39 cellular contexts compared by ENCODE assay signal in genomic region chr4:59676389-59676788, GRCh38.
"Had no signal": no experiment of that assay in that cellular context is flagged by ENCODE, and none has a peak within 500 bp of the region (broad histone marks: within the 10 kb centered on the region; RNA-seq: fewer than 3 reads in every experiment).

No MANE protein-coding gene starts in this region.

- H3K27me3 ChIP-seq: adrenal gland, ascending aorta, cardiac muscle cell had no signal

- H3K9me3 ChIP-seq: ascending aorta had no signal

- H3K27ac ChIP-seq: adrenal gland, ascending aorta, cardiac muscle cell, VCaP had no signal

- H3K4me1 Mint-ChIP-seq: activated B cell treated with CpG ODN at 0.5 μM for 24 hours; activated CD4-positive, alpha-beta T cell treated with anti-CD3 and anti-CD28 coated beads, Interleukin-2, amount 10 ng/mL, durations not matched to agents 24 days and 14 days; activated naive CD8-positive, alpha-beta T cell treated with anti-CD3 and anti-CD28 coated beads for 36 hours; activated T-helper 17 cell treated with anti-CD3 and anti-CD28 coated beads, Interleukin-2, amount 50 U/mL, for 72 hours; brain; central memory CD8-positive, alpha-beta T cell had no signal

- H3K9me3 Mint-ChIP-seq: activated CD4-positive, alpha-beta T cell treated with anti-CD3 and anti-CD28 coated beads, Interleukin-2, amount 10 ng/mL, durations not matched to agents 24 days and 14 days; activated CD8-positive, alpha-beta T cell treated with anti-CD3 and anti-CD28 coated beads for 36 hours; brain had no signal

- ATAC-seq: activated CD8-positive, alpha-beta T cell treated with anti-CD3 and anti-CD28 coated beads for 36 hours; activated naive CD4-positive, alpha-beta T cell treated with anti-CD3 and anti-CD28 coated beads, Interleukin-2, amount 50 U/mL, for 72 hours; activated T-cell treated with anti-CD3 and anti-CD28 coated beads, Interleukin-2, amount 50 U/mL, for 4 hours; activated T-cell treated with anti-CD3 and anti-CD28 coated beads, Interleukin-2, amount 50 U/mL, for 72 hours; activated T-helper 17 cell treated with anti-CD3 and anti-CD28 coated beads, Interleukin-2, amount 50 U/mL, for 72 hours had no signal

- H3K27me3 Mint-ChIP-seq: activated B cell treated with CpG ODN at 0.5 μM for 24 hours; activated CD4-positive, alpha-beta memory T cell treated with anti-CD3 and anti-CD28 coated beads for 36 hours; activated CD4-positive, alpha-beta T cell treated with anti-CD3 and anti-CD28 coated beads, Interleukin-2, amount 10 ng/mL, durations not matched to agents 24 days and 14 days; activated CD8-positive, alpha-beta T cell treated with anti-CD3 and anti-CD28 coated beads for 36 hours; activated naive CD8-positive, alpha-beta T cell treated with anti-CD3 and anti-CD28 coated beads for 36 hours; activated T-helper 17 cell treated with anti-CD3 and anti-CD28 coated beads, Interleukin-2, amount 50 U/mL, for 72 hours; central memory CD8-positive, alpha-beta T cell had no signal

- H3K36me3 ChIP-seq: adrenal gland, ascending aorta, cardiac muscle cell had no signal

- H3K27ac Mint-ChIP-seq: activated B cell treated with CpG ODN at 0.5 μM for 24 hours; activated CD4-positive, alpha-beta memory T cell treated with anti-CD3 and anti-CD28 coated beads for 36 hours; activated CD4-positive, alpha-beta T cell treated with anti-CD3 and anti-CD28 coated beads, Interleukin-2, amount 10 ng/mL, durations not matched to agents 24 days and 14 days; activated CD8-positive, alpha-beta T cell treated with anti-CD3 and anti-CD28 coated beads for 36 hours; activated naive CD4-positive, alpha-beta T cell treated with anti-CD3 and anti-CD28 coated beads for 36 hours; activated naive CD4-positive, alpha-beta T cell treated with anti-CD3 and anti-CD28 coated beads, Interleukin-2, amount 50 U/mL, for 72 hours; activated naive CD8-positive, alpha-beta T cell treated with anti-CD3 and anti-CD28 coated beads for 36 hours; activated T-cell treated with anti-CD3 and anti-CD28 coated beads, Interleukin-2, amount 50 U/mL, for 72 hours; activated T-helper 1 cell treated with anti-CD3 and anti-CD28 coated beads, Interleukin-12 subunit alpha, Interleukin-12 subunit beta, Interleukin-2, Interleukin-4 antibody, amounts not matched to agents 30 ng/mL and 10 ng/mL and 1 ng/mL, durations not matched to agents 14 hours and 24 hours and 36 hours; activated T-helper 17 cell treated with anti-CD3 and anti-CD28 coated beads, Interleukin-2, amount 50 U/mL, for 72 hours; brain; T-helper 1 cell treated with Interleukin-12 subunit alpha and Interleukin-12 subunit beta and Interleukin-4 antibody, amounts not matched to agents 30 μg/mL and 1 μg/mL, for 36 hours; T-helper 2 cell treated with Interferon-gamma antibody and Interleukin-4, amounts not matched to agents 5 μg/mL and 100 μg/mL, for 36 hours had no signal

- H3K36me3 Mint-ChIP-seq: activated CD4-positive, alpha-beta memory T cell treated with anti-CD3 and anti-CD28 coated beads for 36 hours; activated naive CD4-positive, alpha-beta T cell treated with anti-CD3 and anti-CD28 coated beads, Interleukin-2, amount 50 U/mL, for 72 hours; activated naive CD8-positive, alpha-beta T cell treated with anti-CD3 and anti-CD28 coated beads for 36 hours; brain had no signal

- FAIRE-seq: bronchial epithelial cell, TTC549 had no signal

- H3K4me1 ChIP-seq: adrenal gland, ascending aorta had no signal

- H3K4me3 ChIP-seq: adrenal gland, ascending aorta, cardiac muscle cell had no signal

- DNase-seq: activated B cell treated with CpG ODN at 0.5 μM for 24 hours; activated CD4-positive, alpha-beta memory T cell treated with anti-CD3 and anti-CD28 coated beads for 36 hours; activated CD4-positive, alpha-beta T cell treated with anti-CD3 and anti-CD28 coated beads for 4 hours; activated CD4-positive, alpha-beta T cell treated with anti-CD3 and anti-CD28 coated beads, Interleukin-2, amount 10 ng/mL, durations not matched to agents 24 days and 14 days; activated CD4-positive, alpha-beta T cell treated with anti-CD3 and anti-CD28 coated beads, Interleukin-2, amount 50 U/mL, for 1 hour; activated CD4-positive, alpha-beta T cell treated with anti-CD3 and anti-CD28 coated beads, Interleukin-2, amount 50 U/mL, for 4 hours; activated CD4-positive, CD25-positive, alpha-beta regulatory T cell treated with anti-CD3 and anti-CD28 coated beads, Interleukin-2, amount 50 U/mL, for 72 hours; activated CD8-positive, alpha-beta memory T cell treated with anti-CD3 and anti-CD28 coated beads, Interleukin-2, amount 50 U/mL, for 4 hours; activated CD8-positive, alpha-beta T cell treated with anti-CD3 and anti-CD28 coated beads for 36 hours; activated effector memory CD4-positive, alpha-beta T cell treated with anti-CD3 and anti-CD28 coated beads, Interleukin-2, amount 50 U/mL, for 16 hours; activated gamma-delta T cell treated with Interleukin-2 at 50 U/mL for 16 hours; activated naive CD4-positive, alpha-beta T cell; activated naive CD4-positive, alpha-beta T cell treated with anti-CD3 and anti-CD28 coated beads for 36 hours; activated naive CD4-positive, alpha-beta T cell treated with anti-CD3 and anti-CD28 coated beads, Interleukin-2, amount 50 U/mL, for 16 hours; activated naive CD8-positive, alpha-beta T cell treated with anti-CD3 and anti-CD28 coated beads for 36 hours; activated T-cell treated with anti-CD3 and anti-CD28 coated beads for 4 hours; activated T-cell treated with anti-CD3 and anti-CD28 coated beads, Interleukin-2, amount 50 U/mL, for 1 hour; activated T-cell treated with anti-CD3 and anti-CD28 coated beads, Interleukin-2, amount 50 U/mL, for 4 hours; activated T-cell treated with anti-CD3 and anti-CD28 coated beads, Interleukin-2, amount 50 U/mL, for 72 hours; adrenal gland; amygdala; anterior cingulate cortex; caudate nucleus; cerebellar nuclear complex; T-helper 1 cell; T-helper 2 cell; T-helper 9 cell had no signal

- H3K4me3 Mint-ChIP-seq: activated B cell treated with CpG ODN at 0.5 μM for 24 hours; activated CD4-positive, alpha-beta memory T cell treated with anti-CD3 and anti-CD28 coated beads for 36 hours; activated CD4-positive, alpha-beta T cell treated with anti-CD3 and anti-CD28 coated beads, Interleukin-2, amount 10 ng/mL, durations not matched to agents 24 days and 14 days; activated CD8-positive, alpha-beta T cell treated with anti-CD3 and anti-CD28 coated beads for 36 hours; activated naive CD4-positive, alpha-beta T cell treated with anti-CD3 and anti-CD28 coated beads for 36 hours; activated naive CD8-positive, alpha-beta T cell treated with anti-CD3 and anti-CD28 coated beads for 36 hours; activated T-cell treated with anti-CD3 and anti-CD28 coated beads, Interleukin-2, amount 50 U/mL, for 4 hours; activated T-cell treated with anti-CD3 and anti-CD28 coated beads, Interleukin-2, amount 50 U/mL, for 72 hours; activated T-helper 1 cell treated with anti-CD3 and anti-CD28 coated beads, Interleukin-12 subunit alpha, Interleukin-12 subunit beta, Interleukin-2, Interleukin-4 antibody, amounts not matched to agents 30 ng/mL and 10 ng/mL and 1 ng/mL, durations not matched to agents 14 hours and 24 hours and 36 hours; activated T-helper 17 cell treated with anti-CD3 and anti-CD28 coated beads, Interleukin-2, amount 50 U/mL, for 72 hours; brain; central memory CD8-positive, alpha-beta T cell; T-helper 1 cell treated with Interleukin-12 subunit alpha and Interleukin-12 subunit beta and Interleukin-4 antibody, amounts not matched to agents 30 μg/mL and 1 μg/mL, for 36 hours; T-helper 2 cell treated with Interferon-gamma antibody and Interleukin-4, amounts not matched to agents 5 μg/mL and 100 μg/mL, for 36 hours had no signal
